23 cellular contexts compared by ENCODE assay signal in the genomic region with DNA sequence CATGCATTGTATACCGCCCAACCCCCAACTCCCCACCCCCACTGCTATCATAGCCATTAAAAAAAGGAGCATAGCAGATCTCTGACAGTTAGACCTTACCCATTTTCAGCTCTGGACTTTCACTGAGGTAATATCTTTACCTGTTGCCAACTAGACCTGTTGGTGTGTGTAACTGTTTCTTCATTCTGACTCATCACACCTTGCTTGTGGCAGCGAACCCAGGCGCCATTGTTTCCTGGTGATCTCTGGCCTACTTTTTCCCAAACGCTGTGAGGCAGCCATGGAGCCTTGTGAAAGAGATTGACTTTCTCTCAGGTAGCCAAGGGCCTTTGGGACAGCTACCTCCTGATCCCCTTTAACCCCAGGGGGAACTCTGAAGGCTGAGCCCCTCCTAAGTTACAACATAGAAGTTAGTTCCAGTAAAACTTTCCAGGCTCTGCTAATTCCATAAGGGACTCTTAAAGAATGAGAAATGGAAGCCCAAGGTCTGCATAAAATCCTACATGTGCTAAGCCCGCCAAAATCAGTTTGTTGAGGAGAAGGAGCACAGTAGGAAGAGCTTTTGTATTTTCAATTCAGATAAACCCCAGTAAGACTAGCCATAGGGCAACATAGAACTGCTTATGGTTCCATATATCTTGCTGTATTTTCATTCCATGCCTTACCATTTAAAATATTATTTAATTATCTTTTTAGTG.
DNase-seq lines count a peak whose midpoint lies in the region; ATAC-seq, FAIRE-seq and TF ChIP-seq lines count a peak whose summit lies in the region.
"Had no signal": no experiment of that assay in that cellular context is flagged by ENCODE, and none has a peak within 500 bp of the region (broad histone marks: within the 10 kb centered on the region; RNA-seq: fewer than 3 reads in every experiment).

No MANE protein-coding gene starts in this region.

- peak; percentile 8 for DNase-seq in HT-29 (ENCODE audit: low spot score)
- DNase-seq in astrocyte (ENCODE audit: low read depth), result no peak
- no peak for DNase-seq in keratinocyte (ENCODE audit: low read depth, low spot score)
- DNase-seq in ureter (ENCODE audit: low spot score), result peak; percentile 63
- no peak for DNase-seq in NCI-H2029 treated with DMSO at 0.1 percent for 48 hours (lab: John Stamatoyannopoulos, UW)
- DNase-seq in small intestine, result no peak
- DNase-seq in activated T-cell treated with anti-CD3 and anti-CD28 coated beads, Interleukin-2, amount 50 U/mL, for 4 hours, result no peak
- DNase-seq: anterior cingulate cortex; head of caudate nucleus; left cardiac atrium; naive B cell; NCI-H1694; NCI-H526 treated with DMSO at 0.1 percent for 48 hours; nucleus accumbens; spleen; stimulated activated CD4-positive, alpha-beta T cell treated with anti-CD3 and anti-CD28 coated beads, Interleukin-4, amount 100 ng/mL, for 1 hour; stimulated activated naive B cell treated with anti-CD40 and anti-IgM and Interleukin-4, amounts not matched to agents 10 μg/mL and 1 μg/mL and 100 μg/mL, for 72 hours; T-helper 9 cell had no signal

- no peaks in the 10 kb centered on the region for H3K27me3 ChIP-seq in astrocyte (ENCODE audit: insufficient read depth, low read length)
- H3K27me3 ChIP-seq in keratinocyte (ENCODE audit: control insufficient read depth, extremely low read depth, insufficient read depth, low read length), result no peaks in the 10 kb centered on the region
- no peaks in the 10 kb centered on the region for H3K27me3 ChIP-seq in small intestine (ENCODE audit: control insufficient read depth in 2 of 2, insufficient read depth in 2 of 2, low read length in 2 of 2)
- H3K27me3 ChIP-seq: vagina had no signal

- H2AFZ ChIP-seq in astrocyte (ENCODE audit: low read depth, low read length), result no peak overlapping the region
- no peak overlapping the region for H2AFZ ChIP-seq in keratinocyte (ENCODE audit: control insufficient read depth, low read length)

- H3K4me1 ChIP-seq in astrocyte (ENCODE audit: insufficient read depth, low read length) (peaks cover 29% of the 10 kb centered on the region), keratinocyte (ENCODE audit: control insufficient read depth, extremely low read depth, insufficient read depth, low read length) (peaks cover 81% of the 10 kb centered on the region), small intestine (ENCODE audit: control insufficient read depth in 2 of 2, insufficient read depth in 1 of 2, low read depth in 1 of 2, low read length in 1 of 2) (no peaks in the 10 kb centered on the region)
- H3K4me1 ChIP-seq: spleen had no signal

- no peaks in the 10 kb centered on the region for H4K20me1 ChIP-seq in astrocyte (ENCODE audit: insufficient read depth, low read length)
- H4K20me1 ChIP-seq in keratinocyte (ENCODE audit: control insufficient read depth, extremely low read depth, insufficient read depth, low read length), result no peaks in the 10 kb centered on the region

- FAIRE-seq in astrocyte (lab: Jason Lieb, UNC) (no peak), keratinocyte (lab: Jason Lieb, UNC) (peak; percentile 97), small intestine (lab: Jason Lieb, UNC) (no peak)

- H3K4me3 Mint-ChIP-seq in astrocyte (ENCODE audit: unreplicated experiment), result no peak overlapping the region
- no peak overlapping the region for H3K4me3 Mint-ChIP-seq in activated T-cell treated with anti-CD3 and anti-CD28 coated beads, Interleukin-2, amount 50 U/mL, for 4 hours
- H3K4me3 Mint-ChIP-seq: CD14-positive monocyte; central memory CD8-positive, alpha-beta T cell; memory B cell; naive B cell; stimulated activated naive B cell treated with anti-CD40 and anti-IgM and Interleukin-4, amounts not matched to agents 10 μg/mL and 1 μg/mL and 100 μg/mL, for 72 hours had no signal

- ATAC-seq in activated T-cell treated with anti-CD3 and anti-CD28 coated beads, Interleukin-2, amount 50 U/mL, for 4 hours, result no peak
- ATAC-seq: activated naive CD4-positive, alpha-beta T cell treated with anti-CD3 and anti-CD28 coated beads, Interleukin-2, amount 50 U/mL, for 72 hours; left cardiac atrium; stimulated activated naive B cell treated with anti-CD40 and anti-IgM and Interleukin-4, amounts not matched to agents 10 μg/mL and 1 μg/mL and 100 μg/mL, for 72 hours had no signal

- H3K4me2 ChIP-seq in astrocyte (ENCODE audit: low read length) (no peak overlapping the region), keratinocyte (ENCODE audit: control insufficient read depth, extremely low read depth, insufficient read depth, low read depth, low read length) (peak overlapping the region; percentile 71)

- no peaks in the 10 kb centered on the region for H3K27me3 Mint-ChIP-seq in astrocyte (ENCODE audit: low read depth, unreplicated experiment)
- no peaks in the 10 kb centered on the region for H3K27me3 Mint-ChIP-seq in activated T-cell treated with anti-CD3 and anti-CD28 coated beads, Interleukin-2, amount 50 U/mL, for 4 hours (ENCODE audit: low read depth)
- H3K27me3 Mint-ChIP-seq: central memory CD8-positive, alpha-beta T cell; stimulated activated naive B cell treated with anti-CD40 and anti-IgM and Interleukin-4, amounts not matched to agents 10 μg/mL and 1 μg/mL and 100 μg/mL, for 72 hours had no signal

- no peaks in the 10 kb centered on the region for H3K36me3 ChIP-seq in astrocyte (ENCODE audit: insufficient read depth, low read length)
- no peaks in the 10 kb centered on the region for H3K36me3 ChIP-seq in keratinocyte (ENCODE audit: control insufficient read depth in 2 of 2, extremely low read depth in 1 of 2, insufficient read depth in 2 of 2, low read length in 2 of 2)
- no peaks in the 10 kb centered on the region for H3K36me3 ChIP-seq in small intestine (ENCODE audit: control insufficient read depth in 2 of 2, insufficient read depth in 2 of 2, low read length in 2 of 2)
- H3K36me3 ChIP-seq: spleen, vagina had no signal

- H3K9me3 Mint-ChIP-seq in astrocyte (ENCODE audit: unreplicated experiment), result peaks cover 5% of the 10 kb centered on the region
- H3K9me3 Mint-ChIP-seq in activated T-cell treated with anti-CD3 and anti-CD28 coated beads, Interleukin-2, amount 50 U/mL, for 4 hours, result no peaks in the 10 kb centered on the region
- H3K9me3 Mint-ChIP-seq: activated naive CD4-positive, alpha-beta T cell treated with anti-CD3 and anti-CD28 coated beads, Interleukin-2, amount 50 U/mL, for 72 hours; CD14-positive monocyte; central memory CD8-positive, alpha-beta T cell; stimulated activated naive B cell treated with anti-CD40 and anti-IgM and Interleukin-4, amounts not matched to agents 10 μg/mL and 1 μg/mL and 100 μg/mL, for 72 hours had no signal

- no peaks in the 10 kb centered on the region for H3K36me3 Mint-ChIP-seq in astrocyte (ENCODE audit: low read depth, unreplicated experiment)
- no peaks in the 10 kb centered on the region for H3K36me3 Mint-ChIP-seq in activated T-cell treated with anti-CD3 and anti-CD28 coated beads, Interleukin-2, amount 50 U/mL, for 4 hours (ENCODE audit: insufficient read depth)
- H3K36me3 Mint-ChIP-seq: activated naive CD4-positive, alpha-beta T cell treated with anti-CD3 and anti-CD28 coated beads, Interleukin-2, amount 50 U/mL, for 72 hours; CD14-positive monocyte; memory B cell; naive B cell; stimulated activated naive B cell treated with anti-CD40 and anti-IgM and Interleukin-4, amounts not matched to agents 10 μg/mL and 1 μg/mL and 100 μg/mL, for 72 hours had no signal

- H3K9me3 ChIP-seq in astrocyte (ENCODE audit: insufficient read depth, low read depth, low read length) (no peaks in the 10 kb centered on the region), keratinocyte (ENCODE audit: control insufficient read depth, low read depth, low read length) (no peaks in the 10 kb centered on the region), small intestine (ENCODE audit: control insufficient read depth, low read depth) (no peaks in the 10 kb centered on the region)
- H3K9me3 ChIP-seq: spleen, vagina had no signal

- no peaks in the 10 kb centered on the region for H3K79me2 ChIP-seq in astrocyte (ENCODE audit: insufficient read depth, low read length)
- no peaks in the 10 kb centered on the region for H3K79me2 ChIP-seq in keratinocyte (ENCODE audit: control insufficient read depth, insufficient read depth, low read length)

- no peak overlapping the region for H3K4me3 ChIP-seq in astrocyte (ENCODE audit: insufficient read depth, low read depth, low read length)
- H3K4me3 ChIP-seq in keratinocyte (ENCODE audit: control insufficient read depth in 2 of 3, extremely low read depth in 1 of 3, insufficient read depth in 2 of 3, low read depth in 1 of 3, low read length in 3 of 3), result peak overlapping the region in 1 of 3 experiments; percentile 5
- H3K4me3 ChIP-seq in small intestine (ENCODE audit: low read depth in 1 of 2, low read length in 2 of 2), result no peak overlapping the region
- H3K4me3 ChIP-seq: spleen, vagina had no signal

- dilution Hi-C loops in keratinocyte (cut with MboI; ENCODE audit: extremely low pct_ligation_motif_present, low sequenced_read_pairs), result no loop called here

- peak overlapping the region; percentile 73 for H3K27ac Mint-ChIP-seq in astrocyte (ENCODE audit: unreplicated experiment)
- H3K27ac Mint-ChIP-seq: activated naive CD4-positive, alpha-beta T cell treated with anti-CD3 and anti-CD28 coated beads, Interleukin-2, amount 50 U/mL, for 72 hours; CD14-positive monocyte; memory B cell; naive B cell; stimulated activated naive B cell treated with anti-CD40 and anti-IgM and Interleukin-4, amounts not matched to agents 10 μg/mL and 1 μg/mL and 100 μg/mL, for 72 hours had no signal

- no peaks in the 10 kb centered on the region for H3K9me1 ChIP-seq in keratinocyte (ENCODE audit: control insufficient read depth, extremely low read depth, insufficient read depth, low read length)

- H3K9ac ChIP-seq in astrocyte (ENCODE audit: low read length), result no peak overlapping the region
- peak overlapping the region; percentile 70 for H3K9ac ChIP-seq in keratinocyte (ENCODE audit: control insufficient read depth, extremely low read depth, insufficient read depth, low read length)

- WGBS in small intestine, 3 donors, result 81 to 91% (median 83%) methylated on average over 5 of the region's 5 CpGs

- peaks cover 54% of the 10 kb centered on the region for H3K4me1 Mint-ChIP-seq in astrocyte (ENCODE audit: low read depth, unreplicated experiment)
- no peaks in the 10 kb centered on the region for H3K4me1 Mint-ChIP-seq in activated T-cell treated with anti-CD3 and anti-CD28 coated beads, Interleukin-2, amount 50 U/mL, for 4 hours (ENCODE audit: low read depth)
- H3K4me1 Mint-ChIP-seq: CD14-positive monocyte; central memory CD8-positive, alpha-beta T cell; memory B cell; stimulated activated naive B cell treated with anti-CD40 and anti-IgM and Interleukin-4, amounts not matched to agents 10 μg/mL and 1 μg/mL and 100 μg/mL, for 72 hours had no signal

- no peak for TF ChIP-seq CTCF in astrocyte (IDR thresholded peaks at IDR 0.05; ENCODE audit: insufficient read depth, low read depth, low read length)
- no peak for TF ChIP-seq CTCF in keratinocyte (optimal IDR thresholded peaks at IDR 0.05 in 1 of 3, IDR thresholded peaks at IDR 0.05 in 1 of 3, conservative IDR thresholded peaks at IDR 0.05 in 1 of 3; ENCODE audit: extremely low read depth in 1 of 3, insufficient read depth in 2 of 3, low read length in 3 of 3)

- H3K27ac ChIP-seq in astrocyte (ENCODE audit: low read depth, low read length) (no peak overlapping the region), keratinocyte (ENCODE audit: control insufficient read depth, insufficient read depth, low read length) (peak overlapping the region; percentile 98), small intestine (ENCODE audit: low read depth in 1 of 2, low read length in 1 of 2) (no peak overlapping the region)
- H3K27ac ChIP-seq: spleen, vagina had no signal

Comparison
In these comparisons a context has a peak if more than half of its experiments do, and no peak if none do; other contexts are left out.
1. DNase-seq: peak in HT-29 (single experiment) and ureter (single experiment); none in astrocyte (single experiment), keratinocyte (single experiment), NCI-H2029 treated with DMSO at 0.1 percent for 48 hours (single experiment), small intestine (single experiment) and activated T-cell treated with anti-CD3 and anti-CD28 coated beads, Interleukin-2, amount 50 U/mL, for 4 hours (single experiment).